In genomic region chr1:148738667-148739066, GRCh38 we compare ENCODE assay signal across 5 cellular contexts. TPM values are rescaled to one million over a fixed set of nuclear protein-coding genes. Genes with fewer than 3 reads are reported as not detected.
"Had no signal": no experiment of that assay in that cellular context is flagged by ENCODE, and none has a peak within 500 bp of the region (broad histone marks: within the 10 kb centered on the region; RNA-seq: fewer than 3 reads in every experiment).

No MANE protein-coding gene starts in this region.

RNA-seq across cellular contexts. Expression of gene NUDT4B, which starts 9.9 kb away (rescaled TPM):
- total RNA-seq: kidney, left ventricle myocardium inferior, left ventricle myocardium superior, lower lobe of right lung, mesothelial cell of epicardium had no signal
